Comparison of ENCODE assay signal across 29 cellular contexts in genomic region chr1:185540295-185540694, GRCh38.
"Had no signal": no experiment of that assay in that cellular context is flagged by ENCODE, and none has a peak within 500 bp of the region (broad histone marks: within the 10 kb centered on the region; RNA-seq: fewer than 3 reads in every experiment).

No MANE protein-coding gene starts in this region.

- H3K4me3 ChIP-seq: neural progenitor cell, ovary, psoas muscle, right lobe of liver, sigmoid colon, spleen, suprapubic skin, testis, tibial artery, transverse colon, upper lobe of left lung, vagina had no signal

- H3K4me2 ChIP-seq: neural progenitor cell had no signal

- H3K27me3 ChIP-seq: neural progenitor cell, ovary, right lobe of liver, sigmoid colon, spleen, suprapubic skin, testis, tibial artery, transverse colon, upper lobe of left lung, vagina had no signal

- H3K9ac ChIP-seq: neural progenitor cell, parathyroid adenoma had no signal

- FAIRE-seq: small intestine, urothelium cell line had no signal

- H3K79me2 ChIP-seq: parathyroid adenoma had no signal

- H2AFZ ChIP-seq: neural progenitor cell, parathyroid adenoma had no signal

- H3K4me1 ChIP-seq: neural progenitor cell, parathyroid adenoma, psoas muscle, testis, tibial artery, vagina had no signal

- H3K36me3 ChIP-seq: neural progenitor cell, ovary, right lobe of liver, sigmoid colon, spleen, suprapubic skin, tibial artery, transverse colon, upper lobe of left lung, vagina had no signal

- ATAC-seq: natural killer cell; psoas muscle; right cardiac atrium; right lobe of liver; stimulated activated memory B cell treated with anti-CD40 and anti-IgM and Interleukin-4, amounts not matched to agents 10 μg/mL and 1 μg/mL and 100 μg/mL, for 72 hours had no signal

- H3K9me3 ChIP-seq: ovary, psoas muscle, right lobe of liver, sigmoid colon, spleen, suprapubic skin, testis, tibial artery, transverse colon, upper lobe of left lung, vagina had no signal

- H3K27ac ChIP-seq: neural progenitor cell, ovary, parathyroid adenoma, psoas muscle, right lobe of liver, sigmoid colon, spleen, suprapubic skin, testis, tibial artery, transverse colon, upper lobe of left lung, vagina had no signal

- DNase-seq: natural killer cell; occipital lobe; ovary; posterior cingulate gyrus; psoas muscle; right cardiac atrium; right lobe of liver; sigmoid colon; small intestine; spleen; stimulated activated CD4-positive, alpha-beta T cell treated with anti-CD3 and anti-CD28 coated beads, Interleukin-12 subunit alpha, Interleukin-12 subunit beta, amount 100 ng/mL, for 4 hours; stimulated activated CD4-positive, alpha-beta T cell treated with anti-CD3 and anti-CD28 coated beads, Interleukin-1b, Interleukin-23, amount 100 ng/mL, for 48 hours; stimulated activated CD4-positive, alpha-beta T cell treated with anti-CD3 and anti-CD28 coated beads, Interleukin-4, amount 100 ng/mL, for 1 hour; stimulated activated CD4-positive, alpha-beta T cell treated with anti-CD3 and anti-CD28 coated beads, Interleukin-4, amount 100 ng/mL, for 4 hours; stimulated activated CD8-positive, alpha-beta memory T cell treated with anti-CD3 and anti-CD28 coated beads, Interleukin-4, amount 100 ng/mL, for 48 hours; stimulated activated naive CD4-positive, alpha-beta T cell; stimulated activated naive CD8-positive, alpha-beta T cell treated with anti-CD3 and anti-CD28 coated beads, Interleukin-15, amount 100 ng/mL, for 72 hours; stimulated activated naive CD8-positive, alpha-beta T cell treated with anti-CD3 and anti-CD28 coated beads, Interleukin-15, Interleukin-2, amounts not matched to agents 100 U/mL and 50 U/mL, for 24 hours; substantia nigra; testis; tibial artery; transverse colon; upper lobe of left lung had no signal
